Comparison of ENCODE assay signal across 27 cellular contexts in genomic region chr2:191184457-191184856, GRCh38.
"Had no signal": no experiment of that assay in that cellular context is flagged by ENCODE, and none has a peak within 500 bp of the region (broad histone marks: within the 10 kb centered on the region; RNA-seq: fewer than 3 reads in every experiment).

No MANE protein-coding gene starts in this region.

- H3K27ac ChIP-seq: coronary artery, esophagus muscularis mucosa, foreskin keratinocyte, gastroesophageal sphincter, heart left ventricle, hepatocyte, left ventricle myocardium inferior, lower lobe of right lung, neural progenitor cell, parathyroid adenoma, suprapubic skin, thyroid gland had no signal

- H2AFZ ChIP-seq: hepatocyte, neural progenitor cell, parathyroid adenoma had no signal

- H3K4me1 ChIP-seq: esophagus muscularis mucosa, gastroesophageal sphincter, left ventricle myocardium inferior, lower lobe of right lung, neural progenitor cell, parathyroid adenoma, thyroid gland had no signal

- H3K27ac Mint-ChIP-seq: memory B cell; nephron; neural progenitor cell; progenitor cell of endocrine pancreas; stimulated activated naive CD8-positive, alpha-beta T cell treated with anti-CD3 and anti-CD28 coated beads, Interleukin-15, amount 100 ng/mL, for 72 hours had no signal

- H3K9ac ChIP-seq: neural progenitor cell, parathyroid adenoma had no signal

- H3K27me3 Mint-ChIP-seq: memory B cell; progenitor cell of endocrine pancreas; stimulated activated naive CD8-positive, alpha-beta T cell treated with anti-CD3 and anti-CD28 coated beads, Interleukin-15, amount 100 ng/mL, for 72 hours had no signal

- H3K36me3 ChIP-seq: esophagus muscularis mucosa, gastroesophageal sphincter, heart left ventricle, left ventricle myocardium inferior, lower lobe of right lung, neural progenitor cell, suprapubic skin, thyroid gland had no signal

- H3K27me3 ChIP-seq: esophagus muscularis mucosa, foreskin keratinocyte, gastroesophageal sphincter, heart left ventricle, hepatocyte, neural progenitor cell, suprapubic skin, thyroid gland had no signal

- ATAC-seq: foreskin keratinocyte; gastroesophageal sphincter; heart left ventricle; left cardiac atrium; sciatic nerve; stimulated activated naive CD8-positive, alpha-beta T cell treated with anti-CD3 and anti-CD28 coated beads, Interleukin-15, amount 100 ng/mL, for 72 hours had no signal

- DNase-seq: dermis blood vessel endothelial cell; effector memory CD4-positive, alpha-beta T cell; foreskin keratinocyte; heart left ventricle; left cardiac atrium; left ventricle myocardium inferior; lower lobe of right lung; stimulated activated CD4-positive, alpha-beta T cell treated with anti-CD3 and anti-CD28 coated beads, Interleukin-12 subunit alpha, Interleukin-12 subunit beta, amount 100 ng/mL, for 4 hours; stimulated activated CD4-positive, alpha-beta T cell treated with anti-CD3 and anti-CD28 coated beads, Interleukin-1b, Interleukin-23, amount 100 ng/mL, for 48 hours; stimulated activated CD4-positive, alpha-beta T cell treated with anti-CD3 and anti-CD28 coated beads, Interleukin-4, amount 100 ng/mL, for 1 hour; stimulated activated CD8-positive, alpha-beta memory T cell treated with anti-CD3 and anti-CD28 coated beads, Interleukin-4, amount 100 ng/mL, for 48 hours; stimulated activated naive CD4-positive, alpha-beta T cell; stimulated activated naive CD8-positive, alpha-beta T cell treated with anti-CD3 and anti-CD28 coated beads, Interleukin-15, amount 100 ng/mL, for 72 hours; thyroid gland; trophoblast cell had no signal

- H3K4me2 ChIP-seq: hepatocyte, neural progenitor cell, smooth muscle cell had no signal

- H3K4me3 ChIP-seq: coronary artery, esophagus muscularis mucosa, gastroesophageal sphincter, heart left ventricle, hepatocyte, left ventricle myocardium inferior, lower lobe of right lung, neural progenitor cell, smooth muscle cell, suprapubic skin, thyroid gland had no signal

- H3K4me3 Mint-ChIP-seq: memory B cell; nephron; neural progenitor cell; stimulated activated naive CD8-positive, alpha-beta T cell treated with anti-CD3 and anti-CD28 coated beads, Interleukin-15, amount 100 ng/mL, for 72 hours had no signal

- H3K9me3 Mint-ChIP-seq: memory B cell, nephron, neural progenitor cell had no signal

- H3K79me2 ChIP-seq: hepatocyte, parathyroid adenoma had no signal

- H3K36me3 Mint-ChIP-seq: memory B cell, neural progenitor cell had no signal

- H3K9me3 ChIP-seq: esophagus muscularis mucosa, gastroesophageal sphincter, heart left ventricle, left ventricle myocardium inferior, lower lobe of right lung, suprapubic skin, thyroid gland had no signal

- H3K4me1 Mint-ChIP-seq: memory B cell, nephron, neural progenitor cell had no signal
